14 cellular contexts compared by ENCODE assay signal in the genomic region with DNA sequence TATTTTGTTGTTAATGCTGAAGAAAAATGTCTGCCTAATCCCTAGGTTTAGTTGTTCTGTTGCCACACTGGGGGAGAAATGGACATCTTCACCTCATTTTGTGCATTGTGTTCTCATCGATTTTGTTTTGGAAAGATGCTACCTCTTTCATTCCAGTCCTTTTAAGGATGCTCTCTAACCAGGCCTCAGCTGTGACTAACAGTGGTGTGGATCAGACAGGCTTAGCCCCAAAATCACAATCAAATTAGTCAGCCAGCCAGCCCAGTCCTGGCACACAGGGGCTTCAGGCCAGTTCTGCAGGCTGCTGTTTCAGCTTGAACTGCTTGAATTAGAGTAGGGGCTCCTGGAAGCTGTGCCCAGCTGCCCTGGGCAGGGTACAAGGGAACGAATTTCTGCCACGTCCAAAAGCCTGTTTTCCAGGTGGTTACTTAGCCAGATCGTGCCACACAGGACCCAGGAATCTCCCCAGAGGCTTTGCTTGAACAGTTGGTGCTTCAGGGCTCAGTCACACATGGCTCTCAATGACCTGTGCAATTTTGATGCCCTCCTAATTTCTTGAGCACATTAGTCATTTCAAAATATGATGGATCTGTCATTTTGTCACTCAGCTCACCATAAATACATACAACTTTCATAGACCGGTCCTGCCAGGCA.
A peak's percentile ranks its signal among the peaks of the same experiment; 100 is the strongest.
DNase-seq lines count a peak whose midpoint lies in the region; ATAC-seq, FAIRE-seq and TF ChIP-seq lines count a peak whose summit lies in the region.
"Had no signal": no experiment of that assay in that cellular context is flagged by ENCODE, and none has a peak within 500 bp of the region (broad histone marks: within the 10 kb centered on the region; RNA-seq: fewer than 3 reads in every experiment).

No MANE protein-coding gene starts in this region.

- FAIRE-seq in GM12891 (lab: Jason Lieb, UNC) = no peak
- no peak for FAIRE-seq in urothelium cell line (lab: Jason Lieb, UNC)
- FAIRE-seq: endometrium, GM19239, H1, kidney had no signal

- DNase-seq in GM03348 (ENCODE audit: low spot score) (peak; percentile 84), RPMI7951 (ENCODE audit: low read depth) (peak; percentile 68), esophagus muscularis mucosa (ENCODE audit: extremely low spot score) (no peak), gastrocnemius medialis (no peak), GM12891 (ENCODE audit: insufficient read length, low spot score) (no peak), DMS53 (lab: John Stamatoyannopoulos, UW) (no peak), urothelium cell line (ENCODE audit: low spot score) (no peak)
- DNase-seq: amygdala, kidney, NCI-H2029, T-helper 2 cell had no signal

- in situ Hi-C loops in gastrocnemius medialis (cut with MboI; ENCODE audit: low sequenced_read_pairs in 4 of 4) = no loop called here

- intact Hi-C loops in esophagus muscularis mucosa (cut with DNase I) (no loop called here), gastrocnemius medialis (cut with DNase I; ENCODE audit: low total_unique reads) (no loop called here)

- peak overlapping the region; percentile 42 to 76 (median 56) for H3K27ac ChIP-seq in esophagus muscularis mucosa (replicated peaks in 1 of 4)
- peak overlapping the region; percentile 62 to 79 (median 74) for H3K27ac ChIP-seq in gastrocnemius medialis

- TF ChIP-seq EP300 in esophagus muscularis mucosa (IDR thresholded peaks at IDR 0.05) = no peak

- H3K27me3 ChIP-seq in esophagus muscularis mucosa = no peaks in the 10 kb centered on the region
- H3K27me3 ChIP-seq in gastrocnemius medialis = no peaks in the 10 kb centered on the region

- H3K36me3 ChIP-seq in esophagus muscularis mucosa (peaks cover 0 to 29% (median 20%) of the 10 kb centered on the region in 4 donors), gastrocnemius medialis (peaks cover 0 to 8% of the 10 kb centered on the region in 2 donors)

- no peak for TF ChIP-seq CTCF in esophagus muscularis mucosa (IDR thresholded peaks at IDR 0.05)
- TF ChIP-seq CTCF in gastrocnemius medialis (IDR thresholded peaks at IDR 0.05 in 4 of 5, conservative IDR thresholded peaks at IDR 0.05 in 1 of 5) = no peak

- peak; percentile 31 to 64 for ATAC-seq in gastrocnemius medialis

- H3K4me3 ChIP-seq in esophagus muscularis mucosa (no peak overlapping the region), gastrocnemius medialis (no peak overlapping the region)

- TF ChIP-seq POLR2A in esophagus muscularis mucosa (IDR thresholded peaks at IDR 0.05; ENCODE audit: low read depth) (no peak), gastrocnemius medialis (IDR thresholded peaks at IDR 0.05) (no peak), GM12891 (IDR thresholded peaks at IDR 0.05; ENCODE audit: low read depth, low read length) (no peak)

- 73% methylated on average over 5 of the region's 5 CpGs for WGBS in esophagus muscularis mucosa

- peaks cover 0 to 22% (median 21%) of the 10 kb centered on the region in 4 donors for H3K4me1 ChIP-seq in esophagus muscularis mucosa
- peaks cover 11 to 27% of the 10 kb centered on the region in 2 donors for H3K4me1 ChIP-seq in gastrocnemius medialis

- H3K9me3 ChIP-seq in esophagus muscularis mucosa (no peaks in the 10 kb centered on the region), gastrocnemius medialis (no peaks in the 10 kb centered on the region)

TF ChIP-seq in GM12891, 5 proteins besides CTCF, POLR2A, EP300 and RAD21:
- TF ChIP-seq POLR2AphosphoS5 (IDR thresholded peaks at IDR 0.05; ENCODE audit: low read depth, low read length) (no peak), TAF1 (IDR thresholded peaks at IDR 0.05; ENCODE audit: low read depth, low read length) (no peak), PAX5 (IDR thresholded peaks at IDR 0.05; ENCODE audit: insufficient read depth, low read length, severe bottlenecking) (no peak), POU2F2 (IDR thresholded peaks at IDR 0.05; ENCODE audit: low read depth, low read length) (no peak), SPI1 (IDR thresholded peaks at IDR 0.05; ENCODE audit: low read depth, low read length) (no peak)

Comparison
In these comparisons a context has a peak if more than half of its experiments do, and no peak if none do; other contexts are left out.
1. DNase-seq: peak in GM03348 (single experiment) and RPMI7951 (single experiment); none in esophagus muscularis mucosa (single experiment), gastrocnemius medialis (0 of 2), GM12891 (single experiment), DMS53 (single experiment) and urothelium cell line (single experiment).